ENCODE assay signal across 22 cellular contexts in the genomic region with DNA sequence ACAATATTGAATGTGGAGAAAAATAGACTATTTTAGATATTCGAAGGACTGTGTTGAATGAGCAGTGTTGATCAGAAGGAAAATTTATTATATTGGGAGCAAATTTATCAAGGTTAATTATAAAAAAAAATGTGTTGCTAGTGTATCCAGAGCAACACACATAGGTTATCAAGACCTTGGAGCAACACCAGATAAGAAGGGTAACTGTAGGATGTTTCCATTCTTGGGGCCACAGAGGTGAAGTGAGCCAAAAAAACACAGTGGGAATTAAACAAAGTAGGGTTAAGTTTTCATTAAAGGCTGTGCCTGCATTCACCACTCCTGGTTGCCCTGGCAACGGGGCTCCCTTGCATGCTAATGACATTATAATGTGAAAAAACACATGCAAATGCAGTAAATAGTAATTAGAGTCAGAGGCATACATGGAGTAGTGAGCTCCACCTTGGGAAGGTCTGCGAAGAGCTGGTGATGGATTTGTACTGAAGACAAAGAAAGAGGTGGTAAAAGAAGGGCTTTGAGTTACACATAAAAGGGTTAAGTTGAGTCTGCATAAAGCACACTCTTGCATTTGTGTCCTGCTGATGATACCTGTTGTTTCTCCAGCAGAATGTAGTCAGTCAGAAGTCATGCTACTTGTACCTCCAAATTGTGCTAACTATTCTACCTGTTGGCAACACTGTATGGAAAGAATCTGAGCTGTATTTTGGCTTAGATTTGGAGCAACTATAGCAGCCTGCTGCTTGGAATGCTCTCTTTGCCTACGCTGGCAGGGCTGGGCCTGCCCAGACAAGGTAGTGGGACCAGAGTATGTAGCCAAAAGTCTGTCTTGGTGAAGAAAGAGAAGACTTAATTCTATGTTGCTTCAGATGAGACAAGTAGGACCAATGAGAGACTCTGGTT. TPM values are rescaled to one million over a fixed set of nuclear protein-coding genes. Genes with fewer than 3 reads are reported as not detected.
DNase-seq lines count a peak whose midpoint lies in the region; ATAC-seq, FAIRE-seq and TF ChIP-seq lines count a peak whose summit lies in the region.
"Had no signal": no experiment of that assay in that cellular context is flagged by ENCODE, and none has a peak within 500 bp of the region (broad histone marks: within the 10 kb centered on the region; RNA-seq: fewer than 3 reads in every experiment).

No MANE protein-coding gene starts in this region.

- no peak overlapping the region for H2BK15ac ChIP-seq in mesendoderm (replicated peaks; ENCODE audit: low read depth)

- ATAC-seq in GM18502 (IDR thresholded peaks at IDR 0.05; ENCODE audit: poor library complexity, unreplicated experiment), result no peak
- ATAC-seq: stimulated activated memory B cell treated with anti-CD40 and anti-IgM and Interleukin-4, amounts not matched to agents 10 μg/mL and 1 μg/mL and 100 μg/mL, for 72 hours had no signal

- H2AK5ac ChIP-seq in mesendoderm (ENCODE audit: low read length), result no peak overlapping the region

- no peak overlapping the region for H3K4me2 ChIP-seq in mesendoderm (ENCODE audit: low read length)

- no peaks in the 10 kb centered on the region for H3K79me1 ChIP-seq in mesendoderm (ENCODE audit: low read length)

- no peak for FAIRE-seq in bronchial epithelial cell (lab: Jason Lieb, UNC)
- FAIRE-seq: colon, endothelial cell of umbilical vein, frontal cortex had no signal

- POLR2A ChIA-PET in HEK293 (lab: Yijun Ruan, JAX), result no interaction called here

- no peak overlapping the region for H3K27ac ChIP-seq in HEK293 (ENCODE audit: extremely low read depth, low read depth, low read length)
- H3K27ac ChIP-seq in mesendoderm (ENCODE audit: low read depth, low read length), result no peak overlapping the region
- H3K27ac ChIP-seq: 22Rv1, tibial artery had no signal

- H3K56ac ChIP-seq in mesendoderm (ENCODE audit: low read length), result no peak overlapping the region

- H3K4me3 ChIP-seq in HEK293 (ENCODE audit: low read depth, low read length) (no peak overlapping the region), bronchial epithelial cell (ENCODE audit: low read depth, low read length) (no peak overlapping the region), mesendoderm (ENCODE audit: low read length) (no peak overlapping the region)
- H3K4me3 ChIP-seq: tibial artery had no signal

- no peak for TF ChIP-seq CTCF in HEK293 (tag by site-specific recombination; IDR thresholded peaks at IDR 0.05)
- no peak for TF ChIP-seq CTCF in bronchial epithelial cell (IDR thresholded peaks at IDR 0.05; ENCODE audit: insufficient read depth, low read length, severe bottlenecking)

- no peaks in the 10 kb centered on the region for H3K4me1 ChIP-seq in HEK293 (ENCODE audit: control insufficient read depth, insufficient read depth, low read length)
- peaks cover 4% of the 10 kb centered on the region for H3K4me1 ChIP-seq in mesendoderm (ENCODE audit: control insufficient read depth, low read depth, low read length)

- no peak overlapping the region for H3K9ac ChIP-seq in mesendoderm (ENCODE audit: low read length)

- H4K5ac ChIP-seq in mesendoderm (ENCODE audit: low read length), result no peak overlapping the region

- H4K8ac ChIP-seq in mesendoderm (ENCODE audit: low read depth, low read length), result no peak overlapping the region

- WGBS in mesendoderm (ENCODE audit: extremely low coverage, insufficient coverage, low lambda C conversion rate), result no CpG with 5 or more reads among the region's 4 CpGs

- H3K27me3 ChIP-seq in bronchial epithelial cell (ENCODE audit: control insufficient read depth, insufficient read depth, low read length) (no peaks in the 10 kb centered on the region), mesendoderm (ENCODE audit: insufficient read depth, low read length, poor library complexity) (no peaks in the 10 kb centered on the region)
- H3K27me3 ChIP-seq: tibial artery had no signal

- no peak overlapping the region for H3K18ac ChIP-seq in mesendoderm (ENCODE audit: low read length)

- H3K9me3 ChIP-seq in HEK293 (ENCODE audit: control insufficient read depth, insufficient read depth, low read depth, low read length), result no peaks in the 10 kb centered on the region
- H3K9me3 ChIP-seq: tibial artery had no signal

- H2BK5ac ChIP-seq in mesendoderm (ENCODE audit: low read length), result no peak overlapping the region

- CTCF ChIA-PET in HEK293 (lab: Yijun Ruan, JAX), result no interaction called here

- H3K23ac ChIP-seq in mesendoderm (ENCODE audit: low read length), result no peak overlapping the region

- no peak overlapping the region for H3K4ac ChIP-seq in mesendoderm (ENCODE audit: low read depth, low read length)

- no peak overlapping the region for H2BK120ac ChIP-seq in mesendoderm (ENCODE audit: low read depth, low read length)

- peak; percentile 5 for DNase-seq in NCI-H1105 treated with DMSO at 0.1 percent for 48 hours (lab: John Stamatoyannopoulos, UW)
- no peak for DNase-seq in NCI-H1105 (lab: John Stamatoyannopoulos, UW)
- DNase-seq in bronchial epithelial cell (ENCODE audit: low read depth), result peak; percentile 57
- DNase-seq in mesendoderm, result peak; percentile 60
- no peak for DNase-seq in stimulated activated CD8-positive, alpha-beta memory T cell treated with anti-CD3 and anti-CD28 coated beads, Interleukin-4, amount 100 ng/mL, for 48 hours
- DNase-seq in NCI-H2196 treated with DMSO at 0.1 percent for 48 hours (lab: John Stamatoyannopoulos, UW; ENCODE audit: unreplicated experiment), result no peak
- DNase-seq: activated CD4-positive, alpha-beta T cell treated with anti-CD3 and anti-CD28 coated beads for 4 hours; activated CD8-positive, alpha-beta memory T cell treated with anti-CD3 and anti-CD28 coated beads, Interleukin-2, amount 50 U/mL, for 4 hours; activated naive CD4-positive, alpha-beta T cell; aorta; GF-D8; immature natural killer cell; naive B cell; NCI-H345; tibial artery had no signal

- H3K36me3 ChIP-seq in HEK293 (ENCODE audit: control insufficient read depth in 2 of 2, insufficient read depth in 1 of 2, low read length in 2 of 2) (no peaks in the 10 kb centered on the region), bronchial epithelial cell (ENCODE audit: control insufficient read depth, insufficient read depth, low read length) (no peaks in the 10 kb centered on the region), mesendoderm (ENCODE audit: control insufficient read depth, insufficient read depth, low read length) (no peaks in the 10 kb centered on the region)
- H3K36me3 ChIP-seq: tibial artery had no signal

- H3K79me2 ChIP-seq in mesendoderm (ENCODE audit: control insufficient read depth, insufficient read depth, low read length), result no peaks in the 10 kb centered on the region

TF ChIP-seq in HEK293, 187 proteins besides CTCF, POLR2A, EP300 and RAD21 (continues in another document):
- no peak for TF ChIP-seq ZNF48 (tag by site-specific recombination; IDR thresholded peaks at IDR 0.05)
- no peak for TF ChIP-seq ZNF670 (tag by site-specific recombination; IDR thresholded peaks at IDR 0.05; ENCODE audit: low read depth)
- TF ChIP-seq SCRT1 (tag by site-specific recombination; IDR thresholded peaks at IDR 0.05; ENCODE audit: borderline replicate concordance), result peak; percentile 56; the same call in 1 of the 2 replicates
- no peak for TF ChIP-seq GLI4 (tag by site-specific recombination; IDR thresholded peaks at IDR 0.05)
- TF ChIP-seq ZNF274 (IDR thresholded peaks at IDR 0.05; ENCODE audit: low read length), result no peak
- no peak for TF ChIP-seq ZNF274 (tag by site-specific recombination; IDR thresholded peaks at IDR 0.05; ENCODE audit: borderline replicate concordance)
- TF ChIP-seq, protein P1, sequence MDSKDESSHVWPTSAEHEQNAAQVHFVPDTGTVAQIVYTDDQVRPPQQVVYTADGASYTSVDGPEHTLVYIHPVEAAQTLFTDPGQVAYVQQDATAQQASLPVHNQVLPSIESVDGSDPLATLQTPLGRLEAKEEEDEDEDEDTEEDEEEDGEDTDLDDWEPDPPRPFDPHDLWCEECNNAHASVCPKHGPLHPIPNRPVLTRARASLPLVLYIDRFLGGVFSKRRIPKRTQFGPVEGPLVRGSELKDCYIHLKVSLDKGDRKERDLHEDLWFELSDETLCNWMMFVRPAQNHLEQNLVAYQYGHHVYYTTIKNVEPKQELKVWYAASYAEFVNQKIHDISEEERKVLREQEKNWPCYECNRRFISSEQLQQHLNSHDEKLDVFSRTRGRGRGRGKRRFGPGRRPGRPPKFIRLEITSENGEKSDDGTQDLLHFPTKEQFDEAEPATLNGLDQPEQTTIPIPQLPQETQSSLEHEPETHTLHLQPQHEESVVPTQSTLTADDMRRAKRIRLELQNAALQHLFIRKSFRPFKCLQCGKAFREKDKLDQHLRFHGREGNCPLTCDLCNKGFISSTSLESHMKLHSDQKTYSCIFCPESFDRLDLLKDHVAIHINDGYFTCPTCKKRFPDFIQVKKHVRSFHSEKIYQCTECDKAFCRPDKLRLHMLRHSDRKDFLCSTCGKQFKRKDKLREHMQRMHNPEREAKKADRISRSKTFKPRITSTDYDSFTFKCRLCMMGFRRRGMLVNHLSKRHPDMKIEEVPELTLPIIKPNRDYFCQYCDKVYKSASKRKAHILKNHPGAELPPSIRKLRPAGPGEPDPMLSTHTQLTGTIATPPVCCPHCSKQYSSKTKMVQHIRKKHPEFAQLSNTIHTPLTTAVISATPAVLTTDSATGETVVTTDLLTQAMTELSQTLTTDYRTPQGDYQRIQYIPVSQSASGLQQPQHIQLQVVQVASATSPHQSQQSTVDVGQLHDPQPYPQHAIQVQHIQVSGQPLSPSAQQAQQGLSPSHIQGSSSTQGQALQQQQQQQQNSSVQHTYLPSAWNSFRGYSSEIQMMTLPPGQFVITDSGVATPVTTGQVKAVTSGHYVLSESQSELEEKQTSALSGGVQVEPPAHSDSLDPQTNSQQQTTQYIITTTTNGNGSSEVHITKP (tag by site-specific recombination; IDR thresholded peaks at IDR 0.05), result no peak
- peak; percentile 77 for TF ChIP-seq SCRT2 (tag by site-specific recombination; IDR thresholded peaks at IDR 0.05)

RNA-seq across cellular contexts. Expression of a gene that starts 59.6 kb away (rescaled TPM):
- total RNA-seq in bronchial epithelial cell, result 9.7 and 12.7 TPM in 2 replicates
- 7.5 TPM for polyA plus RNA-seq in mesendoderm (2013, experiment 1 of 2)
- polyA plus RNA-seq in mesendoderm (2013, experiment 2 of 2), result 6.5 TPM

Comparison
In these comparisons a context has a peak if more than half of its experiments do, and no peak if none do; other contexts are left out.
1. DNase-seq: peak in NCI-H1105 treated with DMSO at 0.1 percent for 48 hours (single experiment), bronchial epithelial cell (single experiment) and mesendoderm (single experiment); none in NCI-H1105 (single experiment), stimulated activated CD8-positive, alpha-beta memory T cell treated with anti-CD3 and anti-CD28 coated beads, Interleukin-4, amount 100 ng/mL, for 48 hours (single experiment) and NCI-H2196 treated with DMSO at 0.1 percent for 48 hours (single experiment).